ENCODE assay signal across 2 cellular contexts in genomic region chr4:99636422-99636821, GRCh38.
TF ChIP-seq lines count a peak whose summit lies in the region.

No MANE protein-coding gene starts in this region.

TF ChIP-seq in HepG2, 621 proteins besides CTCF, POLR2A, EP300 and RAD21:
- peak; percentile 55; the same call in 1 of the 2 replicates for TF ChIP-seq CEBPB (IDR thresholded peaks at IDR 0.05; ENCODE audit: borderline replicate concordance, low read depth, low read length)
- TF ChIP-seq PRDM15 (CRISPR knock-in tag; IDR thresholded peaks at IDR 0.05) = no peak

TF ChIP-seq in K562, 482 proteins besides CTCF, POLR2A, EP300 and RAD21 (continued from another document):
- TF ChIP-seq ZBTB1 (CRISPR knock-in tag; IDR thresholded peaks at IDR 0.05; ENCODE audit: borderline replicate concordance, low read depth) (no peak), RBM15 (IDR thresholded peaks at IDR 0.05; ENCODE audit: insufficient read depth, low read length) (no peak), NFXL1 (CRISPR knock-in tag; IDR thresholded peaks at IDR 0.05) (no peak), CCAR2 (IDR thresholded peaks at IDR 0.05; ENCODE audit: low read depth, low read length) (no peak), CEBPG (CRISPR knock-in tag; IDR thresholded peaks at IDR 0.05) (no peak), CEBPG (tag; conservative IDR thresholded peaks at IDR 0.05 in 1 of 2, IDR thresholded peaks at IDR 0.05 in 1 of 2) (peak; percentile 61 to 85), ZNF668 (CRISPR knock-in tag; IDR thresholded peaks at IDR 0.05) (no peak), KHSRP (IDR thresholded peaks at IDR 0.05) (no peak), TFAP4 (CRISPR knock-in tag; IDR thresholded peaks at IDR 0.05; ENCODE audit: borderline replicate concordance) (no peak), SRF (CRISPR knock-in tag; IDR thresholded peaks at IDR 0.05) (no peak)
TF ChIP-seq in K562: peak in this region for 2.
